Comparison of ENCODE assay signal across 26 cellular contexts in the genomic region with DNA sequence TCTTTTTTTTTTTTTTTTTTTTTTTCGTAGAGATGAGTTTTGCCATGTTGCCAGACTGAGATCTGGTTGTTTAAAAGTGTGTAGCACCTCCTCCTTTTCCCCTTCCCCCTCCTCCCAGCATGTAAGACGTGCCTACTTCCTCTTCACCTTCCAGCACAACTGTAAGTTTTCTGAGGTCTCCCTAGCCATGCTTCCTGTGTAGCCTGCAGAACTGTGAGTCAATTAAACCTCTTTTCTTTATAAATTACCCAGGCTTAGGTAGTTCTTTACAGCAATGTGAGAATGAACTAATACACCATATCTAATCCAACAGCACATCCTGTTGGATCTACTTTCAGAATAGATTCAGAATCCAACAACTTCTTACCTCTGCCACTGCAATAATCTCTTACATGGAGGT.
"Had no signal": no experiment of that assay in that cellular context is flagged by ENCODE, and none has a peak within 500 bp of the region (broad histone marks: within the 10 kb centered on the region; RNA-seq: fewer than 3 reads in every experiment).

No MANE protein-coding gene starts in this region.

- H3K4me1 ChIP-seq: left ventricle myocardium inferior, neural progenitor cell, right atrium auricular region, tibial nerve, uterus had no signal

- H3K36me3 ChIP-seq: left ventricle myocardium inferior, neural progenitor cell, neutrophil, ovary, right atrium auricular region, right lobe of liver, tibial nerve, uterus had no signal

- H3K9me3 ChIP-seq: left ventricle myocardium inferior, neutrophil, ovary, right atrium auricular region, right lobe of liver, tibial nerve, uterus had no signal

- H3K27me3 ChIP-seq: neural progenitor cell, ovary, right atrium auricular region, right lobe of liver, tibial nerve, uterus had no signal

- H3K9me3 Mint-ChIP-seq: mesothelial cell of epicardium, natural killer cell, type B pancreatic cell had no signal

- H3K4me3 Mint-ChIP-seq: mesothelial cell of epicardium; natural killer cell; nephron progenitor cell; neural progenitor cell; stimulated activated memory B cell treated with anti-CD40 and anti-IgM and Interleukin-4, amounts not matched to agents 10 μg/mL and 1 μg/mL and 100 μg/mL, for 72 hours; stimulated activated naive CD8-positive, alpha-beta T cell treated with anti-CD3 and anti-CD28 coated beads, Interleukin-15, amount 100 ng/mL, for 72 hours; type B pancreatic cell had no signal

- H2AFZ ChIP-seq: neural progenitor cell had no signal

- H3K36me3 Mint-ChIP-seq: mesothelial cell of epicardium; natural killer cell; neural progenitor cell; stimulated activated memory B cell treated with anti-CD40 and anti-IgM and Interleukin-4, amounts not matched to agents 10 μg/mL and 1 μg/mL and 100 μg/mL, for 72 hours; type B pancreatic cell had no signal

- H3K4me3 ChIP-seq: left ventricle myocardium inferior, lung, neural progenitor cell, ovary, right atrium auricular region, right lobe of liver, smooth muscle cell, tibial nerve, uterus had no signal

- H3K27ac Mint-ChIP-seq: mesothelial cell of epicardium; natural killer cell; nephron progenitor cell; neural progenitor cell; progenitor cell of endocrine pancreas; stimulated activated memory B cell treated with anti-CD40 and anti-IgM and Interleukin-4, amounts not matched to agents 10 μg/mL and 1 μg/mL and 100 μg/mL, for 72 hours; stimulated activated naive CD8-positive, alpha-beta T cell treated with anti-CD3 and anti-CD28 coated beads, Interleukin-15, amount 100 ng/mL, for 72 hours; type B pancreatic cell had no signal

- H3K9ac ChIP-seq: neural progenitor cell had no signal

- H3K27ac ChIP-seq: left ventricle myocardium inferior, neural progenitor cell, neutrophil, ovary, right atrium auricular region, right lobe of liver, tibial nerve, uterus had no signal

- H3K4me2 ChIP-seq: neural progenitor cell, smooth muscle cell had no signal

- DNase-seq: islet precursor cell; left ventricle myocardium inferior; mesendoderm; naive B cell; natural killer cell; nephron progenitor cell; ovary; right lobe of liver; stimulated activated CD4-positive, alpha-beta T cell treated with anti-CD3 and anti-CD28 coated beads, Interleukin-1b, Interleukin-23, amount 100 ng/mL, for 48 hours; stimulated activated CD4-positive, alpha-beta T cell treated with anti-CD3 and anti-CD28 coated beads, Interleukin-2, amount 100 ng/mL, for 48 hours; stimulated activated CD4-positive, alpha-beta T cell treated with anti-CD3 and anti-CD28 coated beads, Interleukin-4, amount 100 ng/mL, for 4 hours; stimulated activated CD8-positive, alpha-beta memory T cell treated with anti-CD3 and anti-CD28 coated beads, Interleukin-4, amount 100 ng/mL, for 48 hours; stimulated activated naive CD4-positive, alpha-beta T cell treated with Interleukin-2 at 50 U/mL for 16 hours; stimulated activated naive CD8-positive, alpha-beta T cell treated with anti-CD3 and anti-CD28 coated beads, Interleukin-15, amount 100 ng/mL, for 72 hours; substantia nigra; uterus had no signal

- ATAC-seq: natural killer cell; right lobe of liver; stimulated activated memory B cell treated with anti-CD40 and anti-IgM and Interleukin-4, amounts not matched to agents 10 μg/mL and 1 μg/mL and 100 μg/mL, for 72 hours; stimulated activated naive CD8-positive, alpha-beta T cell treated with anti-CD3 and anti-CD28 coated beads, Interleukin-15, amount 100 ng/mL, for 72 hours had no signal

- H3K4me1 Mint-ChIP-seq: natural killer cell; stimulated activated memory B cell treated with anti-CD40 and anti-IgM and Interleukin-4, amounts not matched to agents 10 μg/mL and 1 μg/mL and 100 μg/mL, for 72 hours; stimulated activated naive CD8-positive, alpha-beta T cell treated with anti-CD3 and anti-CD28 coated beads, Interleukin-15, amount 100 ng/mL, for 72 hours had no signal
